ENCODE assay signal across 1 cellular context in genomic region chr22:20052309-20053250, GRCh38.
TF ChIP-seq lines count a peak whose summit lies in the region.

No MANE protein-coding gene starts in this region.

TF ChIP-seq in HCT116, 20 proteins besides CTCF, POLR2A, EP300 and RAD21 (continued from another document):
- TF ChIP-seq ZBTB33 (IDR thresholded peaks at IDR 0.05; ENCODE audit: extremely low read depth, insufficient replicate concordance, low read length) (no peak), ATF3 (IDR thresholded peaks at IDR 0.05) (no peak), POLR2AphosphoS5 (IDR thresholded peaks at IDR 0.05; ENCODE audit: low read depth, low read length) (no peak), SP1 (IDR thresholded peaks at IDR 0.05; ENCODE audit: low read depth) (no peak), YY1 (IDR thresholded peaks at IDR 0.05; ENCODE audit: extremely low read depth, insufficient replicate concordance, low read depth, low read length) (no peak), MAX (IDR thresholded peaks at IDR 0.05) (no peak), SRF (IDR thresholded peaks at IDR 0.05; ENCODE audit: low read depth) (no peak), EGR1 (IDR thresholded peaks at IDR 0.05; ENCODE audit: low read depth) (no peak)
